Comparison of ENCODE assay signal across 1 cellular context in the genomic region with DNA sequence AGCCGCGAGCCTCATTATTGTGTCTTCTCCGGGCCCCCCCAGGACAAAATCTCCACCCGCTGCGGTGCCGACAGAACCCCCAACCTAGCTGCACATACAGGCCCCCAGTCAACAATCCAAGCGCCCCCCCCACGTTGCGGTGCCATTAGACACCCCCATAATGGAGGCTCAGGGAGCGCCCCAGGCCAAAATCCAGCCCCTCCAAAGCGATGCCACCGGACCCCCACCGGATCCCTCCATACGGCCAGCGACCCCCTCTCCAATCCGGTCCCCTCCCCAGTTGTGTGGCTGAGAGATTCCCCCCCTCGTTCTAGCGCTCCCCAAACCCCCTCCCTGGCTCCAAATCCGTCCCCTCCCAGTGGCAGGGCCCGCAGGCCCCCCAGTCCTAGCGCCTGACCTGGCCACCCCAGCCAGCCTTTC.
TF ChIP-seq lines count a peak whose summit lies in the region.

No MANE protein-coding gene starts in this region.

TF ChIP-seq in neural cell, 6 proteins besides CTCF, POLR2A, EP300 and RAD21 (continued from another document):
- TF ChIP-seq, protein P1, sequence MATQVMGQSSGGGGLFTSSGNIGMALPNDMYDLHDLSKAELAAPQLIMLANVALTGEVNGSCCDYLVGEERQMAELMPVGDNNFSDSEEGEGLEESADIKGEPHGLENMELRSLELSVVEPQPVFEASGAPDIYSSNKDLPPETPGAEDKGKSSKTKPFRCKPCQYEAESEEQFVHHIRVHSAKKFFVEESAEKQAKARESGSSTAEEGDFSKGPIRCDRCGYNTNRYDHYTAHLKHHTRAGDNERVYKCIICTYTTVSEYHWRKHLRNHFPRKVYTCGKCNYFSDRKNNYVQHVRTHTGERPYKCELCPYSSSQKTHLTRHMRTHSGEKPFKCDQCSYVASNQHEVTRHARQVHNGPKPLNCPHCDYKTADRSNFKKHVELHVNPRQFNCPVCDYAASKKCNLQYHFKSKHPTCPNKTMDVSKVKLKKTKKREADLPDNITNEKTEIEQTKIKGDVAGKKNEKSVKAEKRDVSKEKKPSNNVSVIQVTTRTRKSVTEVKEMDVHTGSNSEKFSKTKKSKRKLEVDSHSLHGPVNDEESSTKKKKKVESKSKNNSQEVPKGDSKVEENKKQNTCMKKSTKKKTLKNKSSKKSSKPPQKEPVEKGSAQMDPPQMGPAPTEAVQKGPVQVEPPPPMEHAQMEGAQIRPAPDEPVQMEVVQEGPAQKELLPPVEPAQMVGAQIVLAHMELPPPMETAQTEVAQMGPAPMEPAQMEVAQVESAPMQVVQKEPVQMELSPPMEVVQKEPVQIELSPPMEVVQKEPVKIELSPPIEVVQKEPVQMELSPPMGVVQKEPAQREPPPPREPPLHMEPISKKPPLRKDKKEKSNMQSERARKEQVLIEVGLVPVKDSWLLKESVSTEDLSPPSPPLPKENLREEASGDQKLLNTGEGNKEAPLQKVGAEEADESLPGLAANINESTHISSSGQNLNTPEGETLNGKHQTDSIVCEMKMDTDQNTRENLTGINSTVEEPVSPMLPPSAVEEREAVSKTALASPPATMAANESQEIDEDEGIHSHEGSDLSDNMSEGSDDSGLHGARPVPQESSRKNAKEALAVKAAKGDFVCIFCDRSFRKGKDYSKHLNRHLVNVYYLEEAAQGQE (IDR thresholded peaks at IDR 0.05; ENCODE audit: borderline replicate concordance) = peak; percentile 13
